In genomic region chrX:149938427-149939270, GRCh38 we compare ENCODE assay signal across 1 cellular context.
TF ChIP-seq lines count a peak whose summit lies in the region.

Gene EOLA2, minus strand, starts transcription at chrX:149938491. Its CDS starts 4,617 bp downstream, at chrX:149933874.

TF ChIP-seq in HEK293, 187 proteins besides CTCF, POLR2A, EP300 and RAD21 (continued from another document and continues in another):
- TF ChIP-seq TSHZ1 (tag by site-specific recombination; IDR thresholded peaks at IDR 0.05; ENCODE audit: borderline replicate concordance): no peak
- no peak for TF ChIP-seq ZNF645 (tag by site-specific recombination; IDR thresholded peaks at IDR 0.05)
- no peak for TF ChIP-seq ZSCAN30 (tag by site-specific recombination; IDR thresholded peaks at IDR 0.05)
- peak; percentile 50; the same call in 1 of the 2 replicates for TF ChIP-seq SP7 (tag by site-specific recombination; IDR thresholded peaks at IDR 0.05)
- TF ChIP-seq ZNF513 (tag by site-specific recombination; IDR thresholded peaks at IDR 0.05): peak; percentile 67; the same call in 1 of the 2 replicates
- TF ChIP-seq ZEB2 (tag by site-specific recombination; IDR thresholded peaks at IDR 0.05): peak; percentile 49; the same call in 1 of the 2 replicates
- peak; percentile 58 for TF ChIP-seq ZBTB26 (tag by site-specific recombination; optimal IDR thresholded peaks at IDR 0.05)
- no peak for TF ChIP-seq ZNF777 (tag by site-specific recombination; IDR thresholded peaks at IDR 0.05; ENCODE audit: borderline replicate concordance)
- peak; percentile 22; the same call in 1 of the 2 replicates for TF ChIP-seq GLIS1 (tag by site-specific recombination; IDR thresholded peaks at IDR 0.05)
- no peak for TF ChIP-seq ZFP69B (tag by site-specific recombination; IDR thresholded peaks at IDR 0.05)
- TF ChIP-seq ZNF121 (tag by site-specific recombination; IDR thresholded peaks at IDR 0.05): no peak
- TF ChIP-seq ZNF548 (tag by site-specific recombination; IDR thresholded peaks at IDR 0.05): no peak
- TF ChIP-seq ZBTB21 (tag by site-specific recombination; IDR thresholded peaks at IDR 0.05): 0 out of 2 replicates have a peak, but pooled peaks have one; percentile 47
- TF ChIP-seq ZNF580 (tag by site-specific recombination; IDR thresholded peaks at IDR 0.05): peak; percentile 70; the same call in 1 of the 2 replicates
- TF ChIP-seq ZNF366 (tag by site-specific recombination; conservative IDR thresholded peaks at IDR 0.05): peak; percentile 47
- TF ChIP-seq ZFHX2 (tag by site-specific recombination; conservative IDR thresholded peaks at IDR 0.05): 0 out of 2 replicates have a peak, but pooled peaks have one; percentile 46
- no peak for TF ChIP-seq OVOL3 (tag by site-specific recombination; IDR thresholded peaks at IDR 0.05)
- TF ChIP-seq ZNF26 (tag by site-specific recombination; IDR thresholded peaks at IDR 0.05): no peak
- TF ChIP-seq PBX3 (CRISPR knock-in tag; IDR thresholded peaks at IDR 0.05): peak; percentile 47; the same call in 1 of the 2 replicates
- no peak for TF ChIP-seq ZNF747 (tag by site-specific recombination; IDR thresholded peaks at IDR 0.05)
- TF ChIP-seq HOXC10 (CRISPR knock-in tag; IDR thresholded peaks at IDR 0.05): no peak
- TF ChIP-seq ZNF629 (tag by site-specific recombination; IDR thresholded peaks at IDR 0.05): peak; percentile 92
- TF ChIP-seq ZNF76 (tag by site-specific recombination; IDR thresholded peaks at IDR 0.05; ENCODE audit: borderline replicate concordance, low read depth): peak; percentile 85
- TF ChIP-seq TRIM28 (IDR thresholded peaks at IDR 0.05; ENCODE audit: borderline replicate concordance, low read length): no peak
- TF ChIP-seq ATF2 (tag by site-specific recombination; IDR thresholded peaks at IDR 0.05; ENCODE audit: low read depth): peak; percentile 61; the same call in 1 of the 2 replicates
- peak; percentile 65 for TF ChIP-seq KLF9 (tag by site-specific recombination; IDR thresholded peaks at IDR 0.05; ENCODE audit: low read depth)
- TF ChIP-seq ZNF426 (tag by site-specific recombination; IDR thresholded peaks at IDR 0.05): no peak
- TF ChIP-seq PRDM10 (tag by site-specific recombination; IDR thresholded peaks at IDR 0.05): peak; percentile 88
- no peak for TF ChIP-seq ZNF639 (tag by site-specific recombination; IDR thresholded peaks at IDR 0.05)
- TF ChIP-seq ZNF518A (tag by site-specific recombination; conservative IDR thresholded peaks at IDR 0.05; ENCODE audit: low read depth): peak; percentile 72
- TF ChIP-seq ZNF174 (tag by site-specific recombination; IDR thresholded peaks at IDR 0.05): no peak
